ENCODE assay signal across 8 cellular contexts in the genomic region with DNA sequence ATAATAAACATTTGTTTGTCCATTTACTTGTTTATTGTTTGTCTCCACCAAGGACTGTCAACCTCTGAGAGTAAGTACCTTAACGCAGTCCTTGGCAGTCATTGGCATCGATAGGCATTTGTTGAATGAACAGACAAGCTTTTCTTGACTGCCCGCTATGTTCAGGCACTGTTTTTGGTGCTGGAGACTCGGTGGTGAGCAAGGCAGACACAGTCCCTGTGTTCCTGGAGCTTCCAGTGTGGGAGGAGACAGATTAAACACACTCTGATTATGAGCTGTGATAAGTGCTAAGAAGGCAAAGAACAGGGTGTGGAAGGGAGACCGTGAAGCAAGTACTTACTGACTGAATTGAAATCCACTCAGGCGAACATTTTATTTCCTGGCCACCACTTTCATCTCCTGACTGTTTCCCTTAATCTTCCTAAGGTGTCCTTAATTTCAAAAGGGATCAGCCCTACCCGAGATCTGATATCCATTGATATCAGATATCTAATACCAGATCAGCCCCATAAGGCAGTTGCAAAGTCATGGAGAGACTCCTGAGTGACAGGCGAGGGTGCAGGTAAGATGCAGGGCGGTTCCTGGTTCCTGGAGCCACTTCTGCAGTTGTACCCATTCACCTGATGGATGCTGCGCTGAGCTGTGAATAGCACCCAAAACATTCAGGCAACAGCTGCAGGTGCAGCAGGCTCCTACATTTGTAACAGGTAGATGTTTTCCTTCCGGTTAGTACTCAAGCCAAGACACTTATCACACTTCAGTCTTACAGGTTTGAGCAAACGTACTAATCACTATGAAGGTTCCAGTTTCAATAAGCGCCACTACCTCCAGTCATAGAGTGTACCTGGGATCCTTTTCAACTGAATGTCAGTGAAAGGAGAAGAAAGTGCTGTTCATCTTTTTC. TPM values are rescaled to one million over a fixed set of nuclear protein-coding genes. Genes with fewer than 3 reads are reported as not detected.
DNase-seq lines count a peak whose midpoint lies in the region; ATAC-seq and TF ChIP-seq lines count a peak whose summit lies in the region.

No MANE protein-coding gene starts in this region.

- peak overlapping the region; percentile 80 for H3K9ac ChIP-seq in ES-I3 (ENCODE audit: low read depth, low read length)

- no peaks in the 10 kb centered on the region for H3K27me3 ChIP-seq in aorta (ENCODE audit: control insufficient read depth in 1 of 2, insufficient read depth in 2 of 2, low read length in 1 of 2)

- no peaks in the 10 kb centered on the region for H3K9me3 Mint-ChIP-seq in activated T-cell treated with anti-CD3 and anti-CD28 coated beads, Interleukin-2, amount 50 U/mL, for 4 hours

- H3K36me3 Mint-ChIP-seq in activated T-cell treated with anti-CD3 and anti-CD28 coated beads, Interleukin-2, amount 50 U/mL, for 4 hours (ENCODE audit: insufficient read depth), result no peaks in the 10 kb centered on the region

- H3K9me3 ChIP-seq in ES-I3 (ENCODE audit: control insufficient read depth, insufficient read depth, low read length) (no peaks in the 10 kb centered on the region), aorta (ENCODE audit: control insufficient read depth, low read length) (no peaks in the 10 kb centered on the region)

- H3K4me1 Mint-ChIP-seq in activated T-cell treated with anti-CD3 and anti-CD28 coated beads, Interleukin-2, amount 50 U/mL, for 4 hours (ENCODE audit: low read depth), result peaks cover 40% of the 10 kb centered on the region

- H3K36me3 ChIP-seq in ES-I3 (ENCODE audit: insufficient read depth, low read length) (no peaks in the 10 kb centered on the region), aorta (ENCODE audit: control insufficient read depth in 1 of 2, insufficient read depth in 2 of 2, low read length in 1 of 2) (no peaks in the 10 kb centered on the region)

- H3K4me1 ChIP-seq in ES-I3 (ENCODE audit: insufficient read depth, low read length), result peaks cover 7% of the 10 kb centered on the region; the same call in 1 of the 2 replicates
- H3K4me1 ChIP-seq in aorta (ENCODE audit: control insufficient read depth in 1 of 2, insufficient read depth in 2 of 2, low read length in 2 of 2), result no peaks in the 10 kb centered on the region

- H3K4me3 ChIP-seq in iPS-11a (ENCODE audit: low read depth, low read length), result peak overlapping the region; percentile 94
- peak overlapping the region in 1 of 2 donors; percentile 84 for H3K4me3 ChIP-seq in aorta (ENCODE audit: low read length in 2 of 2)

- H3K27me3 Mint-ChIP-seq in activated T-cell treated with anti-CD3 and anti-CD28 coated beads, Interleukin-2, amount 50 U/mL, for 4 hours (ENCODE audit: low read depth), result no peaks in the 10 kb centered on the region

- peak; percentile 35 for ATAC-seq in HG03135 (IDR thresholded peaks at IDR 0.05; ENCODE audit: unreplicated experiment)
- ATAC-seq in activated T-cell treated with anti-CD3 and anti-CD28 coated beads, Interleukin-2, amount 50 U/mL, for 4 hours, result peak; percentile 37 to 51
- ATAC-seq in GM21367 (IDR thresholded peaks at IDR 0.05; ENCODE audit: unreplicated experiment), result no peak
- ATAC-seq in aorta (ENCODE audit: low FRiP score), result no peak
- no peak for ATAC-seq in GM18505 (IDR thresholded peaks at IDR 0.05; ENCODE audit: unreplicated experiment)

- peak overlapping the region; percentile 92 for H3K4me3 Mint-ChIP-seq in activated T-cell treated with anti-CD3 and anti-CD28 coated beads, Interleukin-2, amount 50 U/mL, for 4 hours

- no peak for TF ChIP-seq POLR2A in GM18505 (IDR thresholded peaks at IDR 0.05; ENCODE audit: borderline replicate concordance, extremely low read depth, insufficient read depth, insufficient read length)

- intact Hi-C loops in aorta (cut with DNase I), result no loop called here

- 65 to 67% methylated on average over 13 of the region's 13 CpGs for WGBS in aorta, 2 donors

- H3K27ac ChIP-seq in aorta (ENCODE audit: low read depth in 1 of 2, low read length in 2 of 2), result no peak overlapping the region

- DNase-seq in activated T-cell treated with anti-CD3 and anti-CD28 coated beads, Interleukin-2, amount 50 U/mL, for 4 hours, result no peak
- peak; percentile 26 for DNase-seq in stimulated activated CD4-positive, alpha-beta T cell treated with anti-CD3 and anti-CD28 coated beads, Interleukin-4, amount 100 ng/mL, for 1 hour
- no peak for DNase-seq in aorta

RNA-seq across cellular contexts. Expression of gene ATP6V0A2, which starts 1.5 kb away (rescaled TPM):
- 100 to 1,000 TPM in 2 of 3 donors, 10 to 100 TPM in 1; 95.5 to 130 (median 114) TPM for total RNA-seq in activated T-cell treated with anti-CD3 and anti-CD28 coated beads, Interleukin-2, amount 50 U/mL, for 4 hours
- 10 to 100 TPM; 26.0 to 30.4 TPM for total RNA-seq in aorta
- polyA plus RNA-seq in aorta, result 1 to 10 TPM; 2.9 to 8.3 TPM

RNA-seq across cellular contexts. Expression of gene TCTN2, which starts 42.7 kb away (rescaled TPM):
- total RNA-seq in activated T-cell treated with anti-CD3 and anti-CD28 coated beads, Interleukin-2, amount 50 U/mL, for 4 hours, result 1 to 10 TPM; 2.4 to 4.3 (median 3.5) TPM
- total RNA-seq in aorta, result 10 to 100 TPM in 1 of 2 donors, 1 to 10 TPM in 1; 6.1 to 10.3 TPM
- 1 to 10 TPM; 2.3 to 9.0 TPM for polyA plus RNA-seq in aorta

RNA-seq across cellular contexts. Expression of gene DNAH10, which starts 48.5 kb away (rescaled TPM):
- under 1 TPM; 0.14 to 0.24 (median 0.20) TPM for total RNA-seq in activated T-cell treated with anti-CD3 and anti-CD28 coated beads, Interleukin-2, amount 50 U/mL, for 4 hours
- 1 to 10 TPM in 1 of 2 donors, not detected in 1; 1.0 TPM for total RNA-seq in aorta
- under 1 TPM in 1 of 2 donors, not detected in 1; 0.03 TPM for polyA plus RNA-seq in aorta

Comparison
In these comparisons a context has a peak if more than half of its experiments do, and no peak if none do; other contexts are left out.
1. ATAC-seq: peak in HG03135 (single experiment) and activated T-cell treated with anti-CD3 and anti-CD28 coated beads, Interleukin-2, amount 50 U/mL, for 4 hours (2 of 2); none in GM21367 (single experiment), aorta (single experiment) and GM18505 (single experiment).